ENCODE assay signal across 8 cellular contexts in the genomic region with DNA sequence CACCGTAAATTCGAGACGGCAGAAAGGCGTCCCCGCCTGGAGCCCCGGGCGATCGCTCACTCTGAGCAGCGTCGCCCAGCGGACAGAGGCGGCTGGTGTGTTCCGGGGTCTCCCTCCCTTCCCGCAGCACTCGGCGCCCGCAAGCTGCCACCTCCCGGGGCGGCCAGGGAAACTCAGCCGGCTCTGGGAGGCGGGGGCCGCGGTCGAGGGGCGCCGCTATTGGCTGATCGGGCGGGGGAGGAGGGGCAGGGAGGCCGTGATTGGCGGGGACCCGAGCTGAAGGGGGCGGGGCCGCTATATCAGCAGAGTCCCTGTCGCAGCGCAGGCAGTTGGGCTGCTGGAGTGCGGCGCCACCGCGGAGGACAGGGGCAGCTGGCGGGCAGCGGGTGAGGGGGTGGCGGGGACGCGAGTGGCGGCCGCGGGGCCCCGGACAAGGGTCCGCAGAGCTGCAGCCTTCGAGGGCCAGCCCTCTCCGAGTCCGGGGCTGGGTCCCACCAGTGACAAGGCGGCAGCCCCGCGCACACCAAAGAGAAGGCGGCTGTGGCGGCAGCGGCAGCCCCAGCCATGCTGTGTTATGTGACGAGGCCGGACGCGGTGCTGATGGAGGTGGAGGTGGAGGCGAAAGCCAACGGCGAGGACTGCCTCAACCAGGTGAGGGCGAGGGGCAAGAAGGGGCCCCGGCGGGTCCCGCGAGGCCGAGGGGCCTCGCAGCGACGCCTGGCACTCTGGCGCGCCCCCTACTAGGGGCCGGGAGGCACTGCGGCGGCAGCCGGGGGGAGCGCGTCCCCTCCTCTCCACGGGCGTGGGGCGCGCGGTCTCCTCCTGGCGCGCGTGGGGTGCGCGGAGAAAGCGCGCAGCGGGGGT. TPM values are rescaled to one million over a fixed set of nuclear protein-coding genes. Genes with fewer than 3 reads are reported as not detected.
DNase-seq lines count a peak whose midpoint lies in the region; ATAC-seq, FAIRE-seq and TF ChIP-seq lines count a peak whose summit lies in the region.

A gene (plus strand): TSS at position 328 of the 864 bp plus-strand sequence. CDS start 237 bp downstream, at position 565.

- no peaks in the 10 kb centered on the region for H3K9me2 ChIP-seq in OCI-LY1 (ENCODE audit: low read depth, low read length)

- H2AFZ ChIP-seq in OCI-LY1 (ENCODE audit: low read length): no peak within 1 kb of the TSS
- peak within 1 kb of the TSS; percentile 84 for H2AFZ ChIP-seq in endothelial cell of umbilical vein (ENCODE audit: low read depth, low read length)

- dilution Hi-C loops in endothelial cell of umbilical vein (cut with MboI; ENCODE audit: extremely low pct_ligation_motif_present, low sequenced_read_pairs): no loop called here

- H3F3A ChIP-seq in OCI-LY1 (ENCODE audit: insufficient read depth, low read length): no peaks in the 10 kb centered on the region

- ATAC-seq in GM21526 (IDR thresholded peaks at IDR 0.05; ENCODE audit: low FRiP score, unreplicated experiment): peak; percentile 64

- intact Hi-C loops in endothelial cell of umbilical vein (cut with micrococcal nuclease): loop anchor here (1.0 to 2.0 kb wide), 10 partner anchors 37 to 466 kb away; a partner anchor contains a TSS

- H3K9me3 ChIP-seq in OCI-LY1 (ENCODE audit: low read length) (no peaks in the 10 kb centered on the region), endothelial cell of umbilical vein (replicated peaks; ENCODE audit: control insufficient read depth, insufficient read depth, low read length) (no peaks in the 10 kb centered on the region)

- H3K4me1 ChIP-seq in OCI-LY1 (ENCODE audit: insufficient read depth, low read length, severe bottlenecking) (peaks cover 33% of the 10 kb centered on the region), endothelial cell of umbilical vein (ENCODE audit: control insufficient read depth, extremely low read depth, insufficient read depth, low read length) (peaks cover 24% of the 10 kb centered on the region)

- no TSS peak for BruUV-seq in endothelial cell of umbilical vein (replicated peaks; lab: Mats Ljungman, UMichigan)

- H3K9ac ChIP-seq in OCI-LY1 (ENCODE audit: low read length): peak within 1 kb of the TSS; percentile 90
- H3K9ac ChIP-seq in endothelial cell of umbilical vein (replicated peaks; ENCODE audit: extremely low read depth, insufficient read depth, low read length): peak within 1 kb of the TSS; percentile 86

- POLR2A ChIA-PET in endothelial cell of umbilical vein (lab: Charles Lee): interaction anchor here (0.6 to 1.8 kb wide), 24 partner anchors 9 to 957 kb away, joined by 3 to 9 read pairs (median 4); no protein-coding TSS in a partner anchor

- CTCF ChIA-PET in endothelial cell of umbilical vein (lab: Charles Lee): interaction anchor here (0.6 to 3.6 kb wide), 38 partner anchors 16 to 438 kb away, joined by 3 to 45 read pairs (median 4); no protein-coding TSS in a partner anchor

- DNase-seq in DMS114 treated with DMSO at 0.1 percent for 48 hours (lab: John Stamatoyannopoulos, UW; ENCODE audit: unreplicated experiment): peak; percentile 94
- DNase-seq in HuH-7.5 (ENCODE audit: low spot score): peak; percentile 74
- DNase-seq in activated CD8-positive, alpha-beta memory T cell treated with anti-CD3 and anti-CD28 coated beads, Interleukin-2, amount 50 U/mL, for 48 hours: peak; percentile 98
- peak; percentile 95 for DNase-seq in endothelial cell of umbilical vein (ENCODE audit: low read depth, low spot score)
- peak; percentile 97 for DNase-seq in midbrain (lab: John Stamatoyannopoulos, UW)
- peak; percentile 93 to 95 for DNase-seq in stimulated activated CD8-positive, alpha-beta memory T cell treated with anti-CD3 and anti-CD28 coated beads, Interleukin-15, amount 100 ng/mL, for 48 hours (ENCODE audit: low read depth in 2 of 2)

- no peaks in the 10 kb centered on the region for H4K20me1 ChIP-seq in OCI-LY1 (ENCODE audit: insufficient read depth, low read length)
- H4K20me1 ChIP-seq in endothelial cell of umbilical vein (replicated peaks; ENCODE audit: control insufficient read depth, extremely low read depth, insufficient read depth, low read length): no peaks in the 10 kb centered on the region

- H3K27me3 ChIP-seq in OCI-LY1 (ENCODE audit: insufficient read depth, low read length): no peaks in the 10 kb centered on the region
- H3K27me3 ChIP-seq in endothelial cell of umbilical vein (ENCODE audit: control insufficient read depth in 2 of 2, insufficient read depth in 2 of 2, low read length in 2 of 2): peaks cover 6% of the 10 kb centered on the region in 2 experiments

- H3K4me2 ChIP-seq in OCI-LY1 (ENCODE audit: low read length) (peak within 1 kb of the TSS; percentile 90), endothelial cell of umbilical vein (ENCODE audit: insufficient read depth, low read length) (peak within 1 kb of the TSS; percentile 93)

- TF ChIP-seq CTCF in OCI-LY1 (IDR thresholded peaks at IDR 0.05; ENCODE audit: low read length) (peak; percentile 59), endothelial cell of umbilical vein (IDR thresholded peaks at IDR 0.05; ENCODE audit: extremely low read depth in 1 of 2, insufficient read depth in 1 of 2, low read depth in 1 of 2, low read length in 2 of 2) (peak; percentile 62 to 87)

- peak within 1 kb of the TSS; percentile 88 for H3K27ac ChIP-seq in OCI-LY1 (ENCODE audit: low read depth, low read length, poor library complexity, severe bottlenecking)
- H3K27ac ChIP-seq in endothelial cell of umbilical vein (ENCODE audit: insufficient read depth, low read depth, low read length): peak within 1 kb of the TSS; percentile 71

- H3K4me3 ChIP-seq in OCI-LY1 (ENCODE audit: low read depth, low read length, poor library complexity, severe bottlenecking) (peak within 1 kb of the TSS; percentile 93), endothelial cell of umbilical vein (replicated peaks in 1 of 3; ENCODE audit: insufficient read depth in 1 of 3, low read depth in 1 of 3, low read length in 3 of 3) (peak within 1 kb of the TSS; percentile 68 to 98 (median 71))

- H3K36me3 ChIP-seq in OCI-LY1 (ENCODE audit: insufficient read depth, low read length) (peaks cover 39% of the 10 kb centered on the region), endothelial cell of umbilical vein (ENCODE audit: control insufficient read depth in 2 of 2, extremely low read depth in 1 of 2, insufficient read depth in 2 of 2, low read length in 2 of 2) (peaks cover 0 to 5% of the 10 kb centered on the region in 2 experiments)

- FAIRE-seq in endothelial cell of umbilical vein (lab: Jason Lieb, UNC): peak; percentile 93

- H3K79me2 ChIP-seq in OCI-LY1 (ENCODE audit: insufficient read depth, low read length) (peaks cover 41% of the 10 kb centered on the region), endothelial cell of umbilical vein (ENCODE audit: control insufficient read depth, insufficient read depth, low read length) (peaks cover 32% of the 10 kb centered on the region)

- peak; percentile 99 for TF ChIP-seq POLR2A in endothelial cell of umbilical vein (IDR thresholded peaks at IDR 0.05; ENCODE audit: low read depth, low read length)

- no peaks in the 10 kb centered on the region for H3K9me1 ChIP-seq in endothelial cell of umbilical vein (replicated peaks; ENCODE audit: control insufficient read depth, extremely low read depth, insufficient read depth, low read length)

TF ChIP-seq in endothelial cell of umbilical vein, 7 proteins besides CTCF, POLR2A, EP300 and RAD21:
- TF ChIP-seq GATA2 (IDR thresholded peaks at IDR 0.05; ENCODE audit: insufficient read depth, insufficient read length, low read depth, low read length) (no peak), JUN (IDR thresholded peaks at IDR 0.05; ENCODE audit: borderline replicate concordance, insufficient read depth, insufficient read length, low read depth) (no peak), FOS (IDR thresholded peaks at IDR 0.05; ENCODE audit: borderline replicate concordance, insufficient read depth, low read length) (no peak), EZH2 (IDR thresholded peaks at IDR 0.05; ENCODE audit: borderline replicate concordance, low read depth, low read length, severe bottlenecking) (no peak), POLR2AphosphoS5 (IDR thresholded peaks at IDR 0.05; ENCODE audit: insufficient read depth, low read depth, low read length) (peak; percentile 99)

RNA-seq across cellular contexts. Expression of the gene that starts here (rescaled TPM):
- 15.4 and 19.2 TPM in 2 replicates for total RNA-seq in endothelial cell of umbilical vein
- 13.8 and 16.9 TPM in 2 replicates for polyA plus RNA-seq in endothelial cell of umbilical vein
- polyA plus RNA-seq in endothelial cell of umbilical vein (2011; cell fraction: cytosol; rRNA removed): 16.4 and 17.3 TPM in 2 replicates
- polyA plus RNA-seq in endothelial cell of umbilical vein (2011; cell fraction: nucleus; rRNA removed): 44.3 and 52.9 TPM in 2 replicates
- polyA plus RNA-seq in endothelial cell of umbilical vein (2012): 9.0 and 9.1 TPM in 2 replicates
- 31.0 and 32.5 TPM in 2 replicates for polyA minus RNA-seq in endothelial cell of umbilical vein
- 6.7 TPM for polyA minus RNA-seq in endothelial cell of umbilical vein (2011; cell fraction: cytosol; rRNA and poly(A)+ RNA removed)
- polyA minus RNA-seq in endothelial cell of umbilical vein (2011; cell fraction: nucleus; rRNA and poly(A)+ RNA removed): 36.2 and 38.2 TPM in 2 replicates

Comparison
In these comparisons a context has a peak if more than half of its experiments do, and no peak if none do; other contexts are left out.
1. Peak in every context shown above with its lines: DNase-seq, ATAC-seq, H3K4me3 ChIP-seq and H3K27ac ChIP-seq.